ENCODE assay signal across 1 cellular context in genomic region chr10:26697163-26697921, GRCh38.
TF ChIP-seq lines count a peak whose summit lies in the region.

Gene PDSS1 (plus strand): TSS chr10:26697701. CDS start chr10:26697712, 11 bp downstream.

TF ChIP-seq in K562, 482 proteins besides CTCF, POLR2A, EP300 and RAD21 (continued from another document and continues in another):
- TF ChIP-seq, protein P1, sequence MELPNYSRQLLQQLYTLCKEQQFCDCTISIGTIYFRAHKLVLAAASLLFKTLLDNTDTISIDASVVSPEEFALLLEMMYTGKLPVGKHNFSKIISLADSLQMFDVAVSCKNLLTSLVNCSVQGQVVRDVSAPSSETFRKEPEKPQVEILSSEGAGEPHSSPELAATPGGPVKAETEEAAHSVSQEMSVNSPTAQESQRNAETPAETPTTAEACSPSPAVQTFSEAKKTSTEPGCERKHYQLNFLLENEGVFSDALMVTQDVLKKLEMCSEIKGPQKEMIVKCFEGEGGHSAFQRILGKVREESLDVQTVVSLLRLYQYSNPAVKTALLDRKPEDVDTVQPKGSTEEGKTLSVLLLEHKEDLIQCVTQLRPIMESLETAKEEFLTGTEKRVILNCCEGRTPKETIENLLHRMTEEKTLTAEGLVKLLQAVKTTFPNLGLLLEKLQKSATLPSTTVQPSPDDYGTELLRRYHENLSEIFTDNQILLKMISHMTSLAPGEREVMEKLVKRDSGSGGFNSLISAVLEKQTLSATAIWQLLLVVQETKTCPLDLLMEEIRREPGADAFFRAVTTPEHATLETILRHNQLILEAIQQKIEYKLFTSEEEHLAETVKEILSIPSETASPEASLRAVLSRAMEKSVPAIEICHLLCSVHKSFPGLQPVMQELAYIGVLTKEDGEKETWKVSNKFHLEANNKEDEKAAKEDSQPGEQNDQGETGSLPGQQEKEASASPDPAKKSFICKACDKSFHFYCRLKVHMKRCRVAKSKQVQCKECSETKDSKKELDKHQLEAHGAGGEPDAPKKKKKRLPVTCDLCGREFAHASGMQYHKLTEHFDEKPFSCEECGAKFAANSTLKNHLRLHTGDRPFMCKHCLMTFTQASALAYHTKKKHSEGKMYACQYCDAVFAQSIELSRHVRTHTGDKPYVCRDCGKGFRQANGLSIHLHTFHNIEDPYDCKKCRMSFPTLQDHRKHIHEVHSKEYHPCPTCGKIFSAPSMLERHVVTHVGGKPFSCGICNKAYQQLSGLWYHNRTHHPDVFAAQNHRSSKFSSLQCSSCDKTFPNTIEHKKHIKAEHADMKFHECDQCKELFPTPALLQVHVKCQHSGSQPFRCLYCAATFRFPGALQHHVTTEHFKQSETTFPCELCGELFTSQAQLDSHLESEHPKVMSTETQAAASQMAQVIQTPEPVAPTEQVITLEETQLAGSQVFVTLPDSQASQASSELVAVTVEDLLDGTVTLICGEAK (IDR thresholded peaks at IDR 0.05) = peak; percentile 98
- TF ChIP-seq, protein P1 (CRISPR knock-in tag; IDR thresholded peaks at IDR 0.05) = no peak
- no peak for TF ChIP-seq ZNF3 (CRISPR knock-in tag; IDR thresholded peaks at IDR 0.05)
- TF ChIP-seq TOE1 (IDR thresholded peaks at IDR 0.05; ENCODE audit: borderline replicate concordance) = peak; percentile 43; the same call in 1 of the 2 replicates
- no peak for TF ChIP-seq TOE1 (CRISPR knock-in tag; IDR thresholded peaks at IDR 0.05; ENCODE audit: borderline replicate concordance, low read depth)
- TF ChIP-seq, protein P2, sequence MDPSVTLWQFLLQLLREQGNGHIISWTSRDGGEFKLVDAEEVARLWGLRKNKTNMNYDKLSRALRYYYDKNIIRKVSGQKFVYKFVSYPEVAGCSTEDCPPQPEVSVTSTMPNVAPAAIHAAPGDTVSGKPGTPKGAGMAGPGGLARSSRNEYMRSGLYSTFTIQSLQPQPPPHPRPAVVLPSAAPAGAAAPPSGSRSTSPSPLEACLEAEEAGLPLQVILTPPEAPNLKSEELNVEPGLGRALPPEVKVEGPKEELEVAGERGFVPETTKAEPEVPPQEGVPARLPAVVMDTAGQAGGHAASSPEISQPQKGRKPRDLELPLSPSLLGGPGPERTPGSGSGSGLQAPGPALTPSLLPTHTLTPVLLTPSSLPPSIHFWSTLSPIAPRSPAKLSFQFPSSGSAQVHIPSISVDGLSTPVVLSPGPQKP (CRISPR knock-in tag; IDR thresholded peaks at IDR 0.05) = no peak
- TF ChIP-seq, protein P3, sequence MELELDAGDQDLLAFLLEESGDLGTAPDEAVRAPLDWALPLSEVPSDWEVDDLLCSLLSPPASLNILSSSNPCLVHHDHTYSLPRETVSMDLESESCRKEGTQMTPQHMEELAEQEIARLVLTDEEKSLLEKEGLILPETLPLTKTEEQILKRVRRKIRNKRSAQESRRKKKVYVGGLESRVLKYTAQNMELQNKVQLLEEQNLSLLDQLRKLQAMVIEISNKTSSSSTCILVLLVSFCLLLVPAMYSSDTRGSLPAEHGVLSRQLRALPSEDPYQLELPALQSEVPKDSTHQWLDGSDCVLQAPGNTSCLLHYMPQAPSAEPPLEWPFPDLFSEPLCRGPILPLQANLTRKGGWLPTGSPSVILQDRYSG (tag; conservative IDR thresholded peaks at IDR 0.05; ENCODE audit: low read depth) = 0 out of 2 replicates have a peak, but pooled peaks have one; percentile 31
- peak; percentile 75; the same call in 1 of the 2 replicates for TF ChIP-seq L3MBTL2 (IDR thresholded peaks at IDR 0.05)
- TF ChIP-seq ZNF274 (IDR thresholded peaks at IDR 0.05; ENCODE audit: borderline replicate concordance, low read depth, low read length) = no peak
- peak; percentile 42; the same call in 1 of the 2 replicates for TF ChIP-seq EHMT2 (IDR thresholded peaks at IDR 0.05)
- peak; percentile 60 for TF ChIP-seq FIP1L1 (IDR thresholded peaks at IDR 0.05; ENCODE audit: low read depth, low read length, poor library complexity, severe bottlenecking)
- TF ChIP-seq, protein P4, sequence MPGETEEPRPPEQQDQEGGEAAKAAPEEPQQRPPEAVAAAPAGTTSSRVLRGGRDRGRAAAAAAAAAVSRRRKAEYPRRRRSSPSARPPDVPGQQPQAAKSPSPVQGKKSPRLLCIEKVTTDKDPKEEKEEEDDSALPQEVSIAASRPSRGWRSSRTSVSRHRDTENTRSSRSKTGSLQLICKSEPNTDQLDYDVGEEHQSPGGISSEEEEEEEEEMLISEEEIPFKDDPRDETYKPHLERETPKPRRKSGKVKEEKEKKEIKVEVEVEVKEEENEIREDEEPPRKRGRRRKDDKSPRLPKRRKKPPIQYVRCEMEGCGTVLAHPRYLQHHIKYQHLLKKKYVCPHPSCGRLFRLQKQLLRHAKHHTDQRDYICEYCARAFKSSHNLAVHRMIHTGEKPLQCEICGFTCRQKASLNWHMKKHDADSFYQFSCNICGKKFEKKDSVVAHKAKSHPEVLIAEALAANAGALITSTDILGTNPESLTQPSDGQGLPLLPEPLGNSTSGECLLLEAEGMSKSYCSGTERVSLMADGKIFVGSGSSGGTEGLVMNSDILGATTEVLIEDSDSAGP (CRISPR knock-in tag; IDR thresholded peaks at IDR 0.05) = no peak
- peak; percentile 49; the same call in 1 of the 2 replicates for TF ChIP-seq CTBP1 (IDR thresholded peaks at IDR 0.05; ENCODE audit: borderline replicate concordance)
- no peak for TF ChIP-seq ATF4 (CRISPR knock-in tag; IDR thresholded peaks at IDR 0.05)
- no peak for TF ChIP-seq THRAP3 (IDR thresholded peaks at IDR 0.05; ENCODE audit: borderline replicate concordance)
- peak; percentile 52; the same call in 1 of the 2 replicates for TF ChIP-seq GTF2E2 (tag; IDR thresholded peaks at IDR 0.05)
- no peak for TF ChIP-seq ZFPM2 (CRISPR knock-in tag; IDR thresholded peaks at IDR 0.05)
- TF ChIP-seq, protein P5, sequence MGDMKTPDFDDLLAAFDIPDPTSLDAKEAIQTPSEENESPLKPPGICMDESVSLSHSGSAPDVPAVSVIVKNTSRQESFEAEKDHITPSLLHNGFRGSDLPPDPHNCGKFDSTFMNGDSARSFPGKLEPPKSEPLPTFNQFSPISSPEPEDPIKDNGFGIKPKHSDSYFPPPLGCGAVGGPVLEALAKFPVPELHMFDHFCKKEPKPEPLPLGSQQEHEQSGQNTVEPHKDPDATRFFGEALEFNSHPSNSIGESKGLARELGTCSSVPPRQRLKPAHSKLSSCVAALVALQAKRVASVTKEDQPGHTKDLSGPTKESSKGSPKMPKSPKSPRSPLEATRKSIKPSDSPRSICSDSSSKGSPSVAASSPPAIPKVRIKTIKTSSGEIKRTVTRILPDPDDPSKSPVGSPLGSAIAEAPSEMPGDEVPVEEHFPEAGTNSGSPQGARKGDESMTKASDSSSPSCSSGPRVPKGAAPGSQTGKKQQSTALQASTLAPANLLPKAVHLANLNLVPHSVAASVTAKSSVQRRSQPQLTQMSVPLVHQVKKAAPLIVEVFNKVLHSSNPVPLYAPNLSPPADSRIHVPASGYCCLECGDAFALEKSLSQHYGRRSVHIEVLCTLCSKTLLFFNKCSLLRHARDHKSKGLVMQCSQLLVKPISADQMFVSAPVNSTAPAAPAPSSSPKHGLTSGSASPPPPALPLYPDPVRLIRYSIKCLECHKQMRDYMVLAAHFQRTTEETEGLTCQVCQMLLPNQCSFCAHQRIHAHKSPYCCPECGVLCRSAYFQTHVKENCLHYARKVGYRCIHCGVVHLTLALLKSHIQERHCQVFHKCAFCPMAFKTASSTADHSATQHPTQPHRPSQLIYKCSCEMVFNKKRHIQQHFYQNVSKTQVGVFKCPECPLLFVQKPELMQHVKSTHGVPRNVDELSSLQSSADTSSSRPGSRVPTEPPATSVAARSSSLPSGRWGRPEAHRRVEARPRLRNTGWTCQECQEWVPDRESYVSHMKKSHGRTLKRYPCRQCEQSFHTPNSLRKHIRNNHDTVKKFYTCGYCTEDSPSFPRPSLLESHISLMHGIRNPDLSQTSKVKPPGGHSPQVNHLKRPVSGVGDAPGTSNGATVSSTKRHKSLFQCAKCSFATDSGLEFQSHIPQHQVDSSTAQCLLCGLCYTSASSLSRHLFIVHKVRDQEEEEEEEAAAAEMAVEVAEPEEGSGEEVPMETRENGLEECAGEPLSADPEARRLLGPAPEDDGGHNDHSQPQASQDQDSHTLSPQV (IDR thresholded peaks at IDR 0.05) = no peak
- TF ChIP-seq COPS2 (conservative IDR thresholded peaks at IDR 0.05) = no peak
- peak in 1 of 2 experiments; percentile 37; a peak in 3 of 4 replicates for TF ChIP-seq NRF1 (conservative IDR thresholded peaks at IDR 0.05 in 1 of 2, IDR thresholded peaks at IDR 0.05 in 1 of 2)
- TF ChIP-seq, protein P6, sequence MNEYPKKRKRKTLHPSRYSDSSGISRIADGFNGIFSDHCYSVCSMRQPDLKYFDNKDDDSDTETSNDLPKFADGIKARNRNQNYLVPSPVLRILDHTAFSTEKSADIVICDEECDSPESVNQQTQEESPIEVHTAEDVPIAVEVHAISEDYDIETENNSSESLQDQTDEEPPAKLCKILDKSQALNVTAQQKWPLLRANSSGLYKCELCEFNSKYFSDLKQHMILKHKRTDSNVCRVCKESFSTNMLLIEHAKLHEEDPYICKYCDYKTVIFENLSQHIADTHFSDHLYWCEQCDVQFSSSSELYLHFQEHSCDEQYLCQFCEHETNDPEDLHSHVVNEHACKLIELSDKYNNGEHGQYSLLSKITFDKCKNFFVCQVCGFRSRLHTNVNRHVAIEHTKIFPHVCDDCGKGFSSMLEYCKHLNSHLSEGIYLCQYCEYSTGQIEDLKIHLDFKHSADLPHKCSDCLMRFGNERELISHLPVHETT (CRISPR knock-in tag; conservative IDR thresholded peaks at IDR 0.05 in 1 of 2, IDR thresholded peaks at IDR 0.05 in 1 of 2) = peak in 1 of 2 experiments; percentile 75; a peak in 1 of 4 replicates
- TF ChIP-seq REST (CRISPR knock-in tag; IDR thresholded peaks at IDR 0.05; ENCODE audit: low read depth) = peak; percentile 78
- no peak for TF ChIP-seq ZNF41 (CRISPR knock-in tag; conservative IDR thresholded peaks at IDR 0.05)
- 0 out of 2 replicates have a peak, but pooled peaks have one; percentile 40 for TF ChIP-seq SP1 (CRISPR knock-in tag; IDR thresholded peaks at IDR 0.05)
- no peak for TF ChIP-seq ZNF431 (CRISPR knock-in tag; IDR thresholded peaks at IDR 0.05)
- no peak for TF ChIP-seq MCM7 (IDR thresholded peaks at IDR 0.05)
- TF ChIP-seq SMARCC2 (IDR thresholded peaks at IDR 0.05; ENCODE audit: low read depth) = no peak
- TF ChIP-seq KDM5B (IDR thresholded peaks at IDR 0.05; ENCODE audit: insufficient replicate concordance, low read depth, low read length) = peak; percentile 82
- TF ChIP-seq ETS1 (conservative IDR thresholded peaks at IDR 0.05; ENCODE audit: control insufficient read depth, low read depth, low read length) = peak; percentile 59; the same call in 1 of the 2 replicates
- no peak for TF ChIP-seq RFX7 (CRISPR knock-in tag; IDR thresholded peaks at IDR 0.05)
- peak; percentile 86 for TF ChIP-seq RB1 (IDR thresholded peaks at IDR 0.05; ENCODE audit: low read depth)
